8 cellular contexts compared by ENCODE assay signal in the genomic region with DNA sequence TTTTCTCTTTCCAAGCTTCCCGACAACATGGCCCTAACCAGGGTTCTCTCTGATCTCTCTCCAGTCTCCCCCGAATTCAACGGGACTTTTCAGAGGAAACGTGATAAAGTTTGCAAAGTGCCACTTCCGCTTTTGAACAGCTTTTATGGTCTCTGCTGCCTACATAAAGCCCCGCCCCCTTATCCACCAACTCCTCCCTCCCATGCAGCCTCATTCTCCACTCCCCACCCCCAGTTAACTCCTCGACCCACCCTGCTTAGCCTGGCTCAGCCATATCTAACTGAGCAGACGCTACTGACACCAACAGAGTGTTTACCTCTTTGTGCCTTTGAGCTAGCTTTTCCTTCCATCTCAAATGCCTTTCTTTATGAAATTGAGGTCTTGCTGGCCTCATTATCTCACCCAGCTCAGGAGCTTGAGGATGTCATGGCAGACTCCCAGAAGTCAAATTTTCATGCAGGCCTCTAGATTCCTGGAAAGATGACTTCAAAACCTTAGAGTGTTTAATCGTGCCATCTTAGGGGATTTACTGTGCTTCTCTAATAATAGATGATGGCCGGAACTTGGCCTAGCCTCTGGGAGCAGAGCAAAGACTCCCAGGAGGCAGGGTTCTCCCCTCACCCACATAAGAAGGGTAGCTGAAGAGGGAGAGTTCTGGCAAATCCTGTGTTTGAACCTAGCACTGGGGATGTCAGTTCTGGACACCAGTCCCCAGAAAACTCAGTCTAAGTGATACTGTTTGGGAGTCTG.
A peak's percentile ranks its signal among the peaks of the same experiment; 100 is the strongest.
DNase-seq lines count a peak whose midpoint lies in the region; ATAC-seq and TF ChIP-seq lines count a peak whose summit lies in the region.

No MANE protein-coding gene starts in this region.

- intact Hi-C loops in activated CD4-positive, alpha-beta memory T cell treated with anti-CD3 and anti-CD28 coated beads for 36 hours (cut with micrococcal nuclease): loop anchor here (1.0 kb wide), 1 partner anchor 230 kb away; no protein-coding TSS in a partner anchor
- intact Hi-C loops in mucosa of descending colon (cut with DNase I, micrococcal nuclease): no loop called here

- H3K36me3 ChIP-seq in mucosa of descending colon (ENCODE audit: low read depth): no peaks in the 10 kb centered on the region

- peak overlapping the region in 2 of 3 donors; percentile 47 to 71 for H3K27ac Mint-ChIP-seq in IgD-negative memory B cell
- H3K27ac Mint-ChIP-seq in activated CD4-positive, alpha-beta memory T cell treated with anti-CD3 and anti-CD28 coated beads for 36 hours: peak overlapping the region; percentile 83

- H3K36me3 Mint-ChIP-seq in IgD-negative memory B cell: no peaks in the 10 kb centered on the region
- no peaks in the 10 kb centered on the region for H3K36me3 Mint-ChIP-seq in activated CD4-positive, alpha-beta memory T cell treated with anti-CD3 and anti-CD28 coated beads for 36 hours

- DNase-seq in GM19238 (ENCODE audit: insufficient read length, low spot score) (peak; percentile 40), mucosa of descending colon (peak in 2 of 3 donors; percentile 38 to 61), NCI-H446 treated with DMSO at 0.1 percent for 48 hours (lab: John Stamatoyannopoulos, UW) (no peak), NCI-H1092 treated with DMSO at 0.1 percent for 48 hours (lab: John Stamatoyannopoulos, UW) (no peak), islet precursor cell (no peak), RKO (ENCODE audit: low spot score) (no peak)
- peak; percentile 77 for DNase-seq in activated CD4-positive, alpha-beta memory T cell treated with anti-CD3 and anti-CD28 coated beads for 36 hours

- no peak for TF ChIP-seq CTCF in mucosa of descending colon (IDR thresholded peaks at IDR 0.05)

- H3K27me3 Mint-ChIP-seq in IgD-negative memory B cell: peaks cover 4% of the 10 kb centered on the region
- no peaks in the 10 kb centered on the region for H3K27me3 Mint-ChIP-seq in activated CD4-positive, alpha-beta memory T cell treated with anti-CD3 and anti-CD28 coated beads for 36 hours

- no peak overlapping the region for H3K4me3 ChIP-seq in mucosa of descending colon

- ATAC-seq in mucosa of descending colon: peak; percentile 82

- H3K4me1 Mint-ChIP-seq in IgD-negative memory B cell: peaks cover 23 to 33% (median 23%) of the 10 kb centered on the region in 3 donors
- peaks cover 50% of the 10 kb centered on the region for H3K4me1 Mint-ChIP-seq in activated CD4-positive, alpha-beta memory T cell treated with anti-CD3 and anti-CD28 coated beads for 36 hours (ENCODE audit: low read depth)

- H3K9me3 ChIP-seq in mucosa of descending colon: no peaks in the 10 kb centered on the region

- peak overlapping the region in 2 of 4 donors; percentile 25 to 35 for H3K4me3 Mint-ChIP-seq in IgD-negative memory B cell
- H3K4me3 Mint-ChIP-seq in activated CD4-positive, alpha-beta memory T cell treated with anti-CD3 and anti-CD28 coated beads for 36 hours: peak overlapping the region; percentile 34

- no peaks in the 10 kb centered on the region for H3K9me3 Mint-ChIP-seq in IgD-negative memory B cell
- H3K9me3 Mint-ChIP-seq in activated CD4-positive, alpha-beta memory T cell treated with anti-CD3 and anti-CD28 coated beads for 36 hours: no peaks in the 10 kb centered on the region

- POLR2A ChIA-PET in activated CD4-positive, alpha-beta memory T cell treated with anti-CD3 and anti-CD28 coated beads for 36 hours (lab: Charles Lee): no interaction called here

- CTCF ChIA-PET in activated CD4-positive, alpha-beta memory T cell treated with anti-CD3 and anti-CD28 coated beads for 36 hours (lab: Charles Lee): no interaction called here

- no peaks in the 10 kb centered on the region for H3K4me1 ChIP-seq in mucosa of descending colon (ENCODE audit: low read depth)

Comparison
In these comparisons a context has a peak if more than half of its experiments do, and no peak if none do; other contexts are left out.
1. DNase-seq: peak in GM19238 (single experiment), activated CD4-positive, alpha-beta memory T cell treated with anti-CD3 and anti-CD28 coated beads for 36 hours (single experiment) and mucosa of descending colon (2 of 3); none in NCI-H446 treated with DMSO at 0.1 percent for 48 hours (single experiment), NCI-H1092 treated with DMSO at 0.1 percent for 48 hours (single experiment), islet precursor cell (single experiment) and RKO (single experiment).